32 cellular contexts compared by ENCODE assay signal in the genomic region with DNA sequence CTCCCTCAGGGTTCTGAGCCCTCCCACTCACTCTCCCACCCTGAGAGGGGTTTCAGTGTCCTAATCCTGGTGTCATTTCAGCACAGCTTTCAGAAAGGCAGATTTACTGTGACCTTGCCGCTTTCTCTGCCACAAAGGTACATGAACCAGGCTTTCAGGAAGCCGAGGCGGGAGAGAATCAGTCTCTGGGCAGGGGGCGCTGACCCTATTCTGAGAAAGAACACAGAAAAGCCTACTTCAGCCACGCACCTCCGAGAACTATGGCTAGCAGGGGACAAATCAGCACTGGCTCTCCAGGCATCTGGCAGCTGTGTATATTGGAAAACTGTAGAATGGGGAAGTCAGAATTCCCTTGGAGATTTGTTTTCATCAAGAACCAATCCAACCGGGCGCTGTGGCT. TPM values are rescaled to one million over a fixed set of nuclear protein-coding genes. Genes with fewer than 3 reads are reported as not detected.
"Had no signal": no experiment of that assay in that cellular context is flagged by ENCODE, and none has a peak within 500 bp of the region (broad histone marks: within the 10 kb centered on the region; RNA-seq: fewer than 3 reads in every experiment).

No MANE protein-coding gene starts in this region.

- H3K9me3 ChIP-seq: heart right ventricle, left ventricle myocardium inferior, mucosa of descending colon, ovary, prostate gland, vagina had no signal

- H3K27me3 ChIP-seq: cardiac muscle cell, dorsolateral prefrontal cortex, foreskin keratinocyte, ovary, vagina had no signal

- H3K27ac ChIP-seq: cardiac muscle cell, coronary artery, foreskin keratinocyte, heart right ventricle, left ventricle myocardium inferior, ovary, vagina, VCaP had no signal

- ATAC-seq: activated CD4-positive, CD25-positive, alpha-beta regulatory T cell treated with anti-CD3 and anti-CD28 coated beads, Interleukin-2, amount 50 U/mL, for 24 hours; effector memory CD8-positive, alpha-beta T cell; esophagus mucosa; foreskin keratinocyte; heart right ventricle; natural killer cell treated with Interleukin-12 subunit alpha and Interleukin-12 subunit beta and Interleukin-15 and Interleukin-18, amount 100 ng/mL, for 72 hours; stimulated activated memory B cell treated with anti-CD40 and anti-IgM and Interleukin-4, amounts not matched to agents 10 μg/mL and 1 μg/mL and 100 μg/mL, for 72 hours; stimulated activated naive CD8-positive, alpha-beta T cell treated with anti-CD3 and anti-CD28 coated beads, Interleukin-15, amount 100 ng/mL, for 72 hours had no signal

- H3K4me2 ChIP-seq: smooth muscle cell had no signal

- DNase-seq: activated CD4-positive, alpha-beta T cell treated with anti-CD3 and anti-CD28 coated beads for 48 hours; activated CD4-positive, alpha-beta T cell treated with anti-CD3 and anti-CD28 coated beads, Interleukin-2, amount 50 U/mL, for 48 hours; activated CD8-positive, alpha-beta memory T cell treated with anti-CD3 and anti-CD28 coated beads for 24 hours; activated effector memory CD4-positive, alpha-beta T cell treated with Interleukin-2 at 50 U/mL for 16 hours; activated naive CD4-positive, alpha-beta T cell treated with Interleukin-2 at 50 U/mL for 16 hours; aorta; cerebellar nuclear complex; dorsolateral prefrontal cortex; effector memory CD8-positive, alpha-beta T cell; foreskin keratinocyte; heart right ventricle; left ventricle myocardium inferior; mucosa of descending colon; ovary; stimulated activated CD4-positive, alpha-beta T cell treated with anti-CD3 and anti-CD28 coated beads, Interleukin-1b, Interleukin-23, amount 100 ng/mL, for 48 hours; stimulated activated CD4-positive, alpha-beta T cell treated with anti-CD3 and anti-CD28 coated beads, Interleukin-4, amount 100 ng/mL, for 4 hours; stimulated activated CD8-positive, alpha-beta memory T cell treated with anti-CD3 and anti-CD28 coated beads, Interleukin-4, amount 100 ng/mL, for 48 hours; stimulated activated naive CD8-positive, alpha-beta T cell treated with anti-CD3 and anti-CD28 coated beads, Interleukin-15, amount 100 ng/mL, for 72 hours; substantia nigra; T-helper 9 cell had no signal

- H3K36me3 ChIP-seq: cardiac muscle cell, ovary, prostate gland, vagina had no signal

- H3K4me3 ChIP-seq: cardiac muscle cell, coronary artery, dorsolateral prefrontal cortex, heart right ventricle, left ventricle myocardium inferior, lung, mucosa of descending colon, ovary, prostate gland, smooth muscle cell, vagina had no signal

- FAIRE-seq: TTC549 had no signal

RNA-seq across cellular contexts. Expression of a gene that starts 57.7 kb away (rescaled TPM):
- total RNA-seq: natural killer cell treated with Interleukin-12 subunit alpha and Interleukin-12 subunit beta and Interleukin-15 and Interleukin-18, amount 100 ng/mL, for 72 hours had no signal
